ENCODE assay signal across 9 cellular contexts in genomic region chr16:14289692-14290340, GRCh38.
DNase-seq lines count a peak whose midpoint lies in the region; ATAC-seq and TF ChIP-seq lines count a peak whose summit lies in the region.
"Had no signal": no experiment of that assay in that cellular context is flagged by ENCODE, and none has a peak within 500 bp of the region (broad histone marks: within the 10 kb centered on the region; RNA-seq: fewer than 3 reads in every experiment).

No MANE protein-coding gene starts in this region.

- no peaks in the 10 kb centered on the region for H3K36me3 ChIP-seq in heart right ventricle
- H3K36me3 ChIP-seq in effector memory CD4-positive, alpha-beta T cell (ENCODE audit: control insufficient read depth, insufficient read depth, low read length), result no peaks in the 10 kb centered on the region

- no peak overlapping the region for H3K27ac Mint-ChIP-seq in activated naive CD8-positive, alpha-beta T cell treated with anti-CD3 and anti-CD28 coated beads, Interleukin-2, amount 10 ng/mL, durations not matched to agents 7 days and 5 days
- H3K27ac Mint-ChIP-seq in neural crest cell (ENCODE audit: unreplicated experiment), result no peak overlapping the region
- H3K27ac Mint-ChIP-seq: activated naive CD4-positive, alpha-beta T cell treated with anti-CD3 and anti-CD28 coated beads, Interleukin-2, amount 50 U/mL, for 72 hours had no signal

- no peak for ATAC-seq in heart right ventricle
- no peak for ATAC-seq in activated naive CD8-positive, alpha-beta T cell treated with anti-CD3 and anti-CD28 coated beads, Interleukin-2, amount 10 ng/mL, durations not matched to agents 7 days and 5 days (ENCODE audit: low read depth)
- ATAC-seq in HG02623 (IDR thresholded peaks at IDR 0.05; ENCODE audit: unreplicated experiment), result no peak
- ATAC-seq in GM18502 (IDR thresholded peaks at IDR 0.05; ENCODE audit: poor library complexity, unreplicated experiment), result no peak
- ATAC-seq: activated naive CD4-positive, alpha-beta T cell treated with anti-CD3 and anti-CD28 coated beads, Interleukin-2, amount 50 U/mL, for 72 hours had no signal

- WGBS in heart right ventricle, 2 donors, result 40 to 46% methylated on average over 9 of the region's 9 CpGs

- no peak overlapping the region for H3K4me3 ChIP-seq in heart right ventricle
- no peak overlapping the region for H3K4me3 ChIP-seq in effector memory CD4-positive, alpha-beta T cell (ENCODE audit: insufficient read depth, low read depth, low read length, poor library complexity, severe bottlenecking)

- DNase-seq in heart right ventricle, result no peak
- no peak for DNase-seq in cardiac septum (ENCODE audit: low spot score)
- peak; percentile 68 for DNase-seq in NCI-H1105 treated with DMSO at 0.1 percent for 48 hours (lab: John Stamatoyannopoulos, UW)
- peak; percentile 43 for DNase-seq in activated naive CD8-positive, alpha-beta T cell treated with anti-CD3 and anti-CD28 coated beads, Interleukin-2, amount 10 ng/mL, durations not matched to agents 7 days and 5 days
- DNase-seq in neural crest cell (ENCODE audit: low read depth, low spot score), result no peak
- DNase-seq in effector memory CD4-positive, alpha-beta T cell, result no peak

- POLR2A ChIA-PET in activated naive CD8-positive, alpha-beta T cell treated with anti-CD3 and anti-CD28 coated beads, Interleukin-2, amount 10 ng/mL, durations not matched to agents 7 days and 5 days (lab: Charles Lee), result no interaction called here

- TF ChIP-seq CTCF in heart right ventricle (IDR thresholded peaks at IDR 0.05) (peak in 8 of 9 donors; percentile 14 to 46 (median 28)), neural crest cell (conservative IDR thresholded peaks at IDR 0.05) (peak; percentile 71)

- peaks cover 9% of the 10 kb centered on the region for H3K9me3 Mint-ChIP-seq in activated naive CD8-positive, alpha-beta T cell treated with anti-CD3 and anti-CD28 coated beads, Interleukin-2, amount 10 ng/mL, durations not matched to agents 7 days and 5 days
- peaks cover 11% of the 10 kb centered on the region for H3K9me3 Mint-ChIP-seq in neural crest cell

- H3K4me3 Mint-ChIP-seq in activated naive CD8-positive, alpha-beta T cell treated with anti-CD3 and anti-CD28 coated beads, Interleukin-2, amount 10 ng/mL, durations not matched to agents 7 days and 5 days, result no peak overlapping the region
- peak overlapping the region; percentile 8 for H3K4me3 Mint-ChIP-seq in neural crest cell

- H3K4me1 ChIP-seq in heart right ventricle, result peaks cover 0 to 25% (median 11%) of the 10 kb centered on the region in 9 donors
- H3K4me1 ChIP-seq in effector memory CD4-positive, alpha-beta T cell (ENCODE audit: control insufficient read depth, insufficient read depth, low read length, poor library complexity, severe bottlenecking), result no peaks in the 10 kb centered on the region

- H3K27ac ChIP-seq in heart right ventricle, result no peak overlapping the region
- H3K27ac ChIP-seq in effector memory CD4-positive, alpha-beta T cell (ENCODE audit: insufficient read depth, low read length, poor library complexity, severe bottlenecking), result no peak overlapping the region

- no peaks in the 10 kb centered on the region for H3K27me3 ChIP-seq in heart right ventricle
- no peaks in the 10 kb centered on the region for H3K27me3 ChIP-seq in effector memory CD4-positive, alpha-beta T cell (replicated peaks; ENCODE audit: control insufficient read depth, insufficient read depth, low read length, poor library complexity, severe bottlenecking)

- H3K27me3 Mint-ChIP-seq in activated naive CD8-positive, alpha-beta T cell treated with anti-CD3 and anti-CD28 coated beads, Interleukin-2, amount 10 ng/mL, durations not matched to agents 7 days and 5 days, result no peaks in the 10 kb centered on the region
- peaks cover 24% of the 10 kb centered on the region for H3K27me3 Mint-ChIP-seq in neural crest cell (ENCODE audit: low read depth)

- peaks cover 4% of the 10 kb centered on the region for H3K36me3 Mint-ChIP-seq in activated naive CD8-positive, alpha-beta T cell treated with anti-CD3 and anti-CD28 coated beads, Interleukin-2, amount 10 ng/mL, durations not matched to agents 7 days and 5 days
- peaks cover 4% of the 10 kb centered on the region for H3K36me3 Mint-ChIP-seq in neural crest cell (ENCODE audit: low read depth)

- intact Hi-C loops in heart right ventricle (cut with DNase I), result loop anchor here in 5 of 10 donors (5.0 to 10.0 kb wide), 5 partner anchors 237 to 368 kb away; partner anchors contain the start of genes ERCC4 (in 3 of the 5), BFAR (in 1 of the 5) and PARN (in 1 of the 5)
- intact Hi-C loops in cardiac septum (cut with DNase I), result loop anchor here (5.0 kb wide), 1 partner anchor 368 kb away; the partner anchor contains the start of gene ERCC4

- H3K4me1 Mint-ChIP-seq in activated naive CD8-positive, alpha-beta T cell treated with anti-CD3 and anti-CD28 coated beads, Interleukin-2, amount 10 ng/mL, durations not matched to agents 7 days and 5 days, result peaks cover 5% of the 10 kb centered on the region
- peaks cover 16% of the 10 kb centered on the region for H3K4me1 Mint-ChIP-seq in neural crest cell

- H3K9me3 ChIP-seq in heart right ventricle, result peaks cover 0 to 18% (median 8%) of the 10 kb centered on the region in 11 donors
- H3K9me3 ChIP-seq in effector memory CD4-positive, alpha-beta T cell (ENCODE audit: control insufficient read depth, low read length), result peaks cover 8% of the 10 kb centered on the region

Comparison
In these comparisons a context has a peak if more than half of its experiments do, and no peak if none do; other contexts are left out.
1. DNase-seq: peak in NCI-H1105 treated with DMSO at 0.1 percent for 48 hours (single experiment) and activated naive CD8-positive, alpha-beta T cell treated with anti-CD3 and anti-CD28 coated beads, Interleukin-2, amount 10 ng/mL, durations not matched to agents 7 days and 5 days (single experiment); none in heart right ventricle (0 of 2), cardiac septum (single experiment), neural crest cell (single experiment) and effector memory CD4-positive, alpha-beta T cell (0 of 3).